32 cellular contexts compared by ENCODE assay signal in genomic region chr21:46416551-46416950, GRCh38.
"Had no signal": no experiment of that assay in that cellular context is flagged by ENCODE, and none has a peak within 500 bp of the region (broad histone marks: within the 10 kb centered on the region; RNA-seq: fewer than 3 reads in every experiment).

No MANE protein-coding gene starts in this region.

- H3K27ac ChIP-seq: adrenal gland, body of pancreas, coronary artery, dorsolateral prefrontal cortex, gastroesophageal sphincter, hepatocyte, skin epidermis, thyroid gland, upper lobe of left lung, VCaP had no signal

- H3K4me3 ChIP-seq: adrenal gland, body of pancreas, coronary artery, dorsolateral prefrontal cortex, gastroesophageal sphincter, hepatocyte, skin epidermis, thyroid gland, upper lobe of left lung had no signal

- ATAC-seq: body of pancreas; gastroesophageal sphincter; left colon; naive thymus-derived CD8-positive, alpha-beta T cell; sciatic nerve; stimulated activated memory B cell treated with anti-CD40 and anti-IgM and Interleukin-4, amounts not matched to agents 10 μg/mL and 1 μg/mL and 100 μg/mL, for 72 hours; stimulated activated naive CD8-positive, alpha-beta T cell treated with anti-CD3 and anti-CD28 coated beads, Interleukin-15, amount 100 ng/mL, for 72 hours had no signal

- FAIRE-seq: TTC549 had no signal

- H3K27me3 ChIP-seq: adrenal gland, body of pancreas, dorsolateral prefrontal cortex, gastroesophageal sphincter, hepatocyte, thyroid gland, upper lobe of left lung had no signal

- DNase-seq: activated CD4-positive, alpha-beta T cell treated with anti-CD3 and anti-CD28 coated beads for 4 hours; activated CD4-positive, alpha-beta T cell treated with anti-CD3 and anti-CD28 coated beads, Interleukin-2, amount 50 U/mL, for 4 hours; activated CD8-positive, alpha-beta memory T cell treated with anti-CD3 and anti-CD28 coated beads for 24 hours; activated effector memory CD4-positive, alpha-beta T cell treated with anti-CD3 and anti-CD28 coated beads, Interleukin-2, amount 50 U/mL, for 16 hours; activated naive CD4-positive, alpha-beta T cell treated with anti-CD3 and anti-CD28 coated beads for 36 hours; activated naive CD8-positive, alpha-beta T cell treated with anti-CD3 and anti-CD28 coated beads for 36 hours; adrenal gland; body of pancreas; cerebellar nuclear complex; effector memory CD4-positive, alpha-beta T cell; erythroblast; islet precursor cell; left colon; occipital lobe; stimulated activated CD4-positive, alpha-beta T cell treated with anti-CD3 and anti-CD28 coated beads, Interleukin-12 subunit alpha, Interleukin-12 subunit beta, amount 100 ng/mL, for 4 hours; stimulated activated CD4-positive, alpha-beta T cell treated with anti-CD3 and anti-CD28 coated beads, Interleukin-4, amount 100 ng/mL, for 24 hours; stimulated activated CD8-positive, alpha-beta memory T cell treated with anti-CD3 and anti-CD28 coated beads, Interleukin-4, amount 100 ng/mL, for 48 hours; stimulated activated naive CD8-positive, alpha-beta T cell treated with anti-CD3 and anti-CD28 coated beads, Interleukin-15, amount 100 ng/mL, for 72 hours; substantia nigra; T-helper 9 cell; thyroid gland; upper lobe of left lung had no signal

- H3K4me1 ChIP-seq: adrenal gland, body of pancreas, gastroesophageal sphincter, thyroid gland, upper lobe of left lung had no signal

- H3K9me3 ChIP-seq: adrenal gland, body of pancreas, gastroesophageal sphincter, thyroid gland, upper lobe of left lung had no signal
